Comparison of ENCODE assay signal across 1 cellular context in genomic region chr3:156513619-156514018, GRCh38.
TF ChIP-seq lines count a peak whose summit lies in the region.

No MANE protein-coding gene starts in this region.

TF ChIP-seq in IMR-90, 13 proteins besides CTCF, POLR2A, EP300 and RAD21 (continued from another document):
- TF ChIP-seq USF2 (IDR thresholded peaks at IDR 0.05; ENCODE audit: low read depth, low read length) (no peak), CHD1 (IDR thresholded peaks at IDR 0.05; ENCODE audit: low read depth, low read length) (no peak), CEBPB (IDR thresholded peaks at IDR 0.05; ENCODE audit: low read depth, low read length) (no peak), MAZ (IDR thresholded peaks at IDR 0.05; ENCODE audit: borderline replicate concordance, low read depth, low read length) (no peak), BHLHE40 (IDR thresholded peaks at IDR 0.05; ENCODE audit: low read depth, low read length) (no peak)
